Comparison of ENCODE assay signal across 14 cellular contexts in the genomic region with DNA sequence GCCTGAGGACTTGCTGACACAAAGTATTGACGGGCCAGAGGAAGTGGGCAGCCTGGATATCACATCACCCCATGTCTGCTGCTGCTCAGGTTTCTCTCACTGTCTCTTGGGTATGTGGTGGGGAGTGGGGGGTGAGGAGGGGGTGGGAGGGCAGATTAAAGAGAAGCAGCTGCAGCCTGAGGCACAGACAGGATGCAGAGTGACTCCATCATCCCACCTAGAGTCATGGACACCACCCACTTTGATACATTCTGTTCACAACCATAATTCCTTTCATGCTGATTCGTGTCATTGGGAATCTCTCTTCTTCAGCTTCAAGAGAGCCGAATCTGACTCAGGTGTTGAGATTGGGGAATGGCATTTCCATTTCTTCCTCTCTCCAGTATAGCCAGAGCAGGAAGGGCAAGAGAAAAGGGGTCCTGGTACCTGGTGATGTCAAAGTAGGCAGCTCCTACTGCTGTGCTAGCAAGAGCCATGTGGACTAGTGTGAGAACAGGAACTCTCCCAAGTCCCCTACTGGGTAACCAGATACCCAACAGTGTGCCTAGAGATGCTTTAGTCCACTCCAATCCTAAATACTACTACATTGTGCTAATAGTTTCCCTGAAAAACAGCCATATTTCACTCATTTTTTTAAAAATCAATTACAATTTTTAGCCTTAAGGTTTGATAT. TPM values are rescaled to one million over a fixed set of nuclear protein-coding genes. Genes with fewer than 3 reads are reported as not detected.
DNase-seq lines count a peak whose midpoint lies in the region; ATAC-seq and TF ChIP-seq lines count a peak whose summit lies in the region.
"Had no signal": no experiment of that assay in that cellular context is flagged by ENCODE, and none has a peak within 500 bp of the region (broad histone marks: within the 10 kb centered on the region; RNA-seq: fewer than 3 reads in every experiment).

No MANE protein-coding gene starts in this region.

- H3K27me3 Mint-ChIP-seq in CD8-positive, alpha-beta T cell (ENCODE audit: low read depth), result no peaks in the 10 kb centered on the region
- no peaks in the 10 kb centered on the region for H3K27me3 Mint-ChIP-seq in naive thymus-derived CD8-positive, alpha-beta T cell

- H3K9me3 ChIP-seq in CD8-positive, alpha-beta T cell (ENCODE audit: low read length), result no peaks in the 10 kb centered on the region
- H3K9me3 ChIP-seq: BLaER1, left lung had no signal

- H3K9me3 Mint-ChIP-seq in CD8-positive, alpha-beta T cell, result no peaks in the 10 kb centered on the region
- no peaks in the 10 kb centered on the region for H3K9me3 Mint-ChIP-seq in naive thymus-derived CD8-positive, alpha-beta T cell

- H3K36me3 ChIP-seq in CD8-positive, alpha-beta T cell (ENCODE audit: insufficient read depth, low read length), result no peaks in the 10 kb centered on the region
- H3K36me3 ChIP-seq: BLaER1 had no signal

- no peak overlapping the region for H3K4me3 Mint-ChIP-seq in CD8-positive, alpha-beta T cell
- no peak overlapping the region for H3K4me3 Mint-ChIP-seq in naive thymus-derived CD8-positive, alpha-beta T cell

- H3K4me3 ChIP-seq in CD8-positive, alpha-beta T cell (ENCODE audit: low read depth, low read length), result no peak overlapping the region
- H3K4me3 ChIP-seq: BLaER1, left lung had no signal

- H3K36me3 Mint-ChIP-seq in CD8-positive, alpha-beta T cell, result no peaks in the 10 kb centered on the region
- H3K36me3 Mint-ChIP-seq in naive thymus-derived CD8-positive, alpha-beta T cell, result peaks cover 0 to 9% (median 0%) of the 10 kb centered on the region in 3 donors

- intact Hi-C loops in CD8-positive, alpha-beta T cell (cut with DNase I, micrococcal nuclease), result loop anchor here in 1 of 2 experiments (2.0 kb wide), 1 partner anchor 15 kb away; no protein-coding TSS in a partner anchor

- ATAC-seq in CD8-positive, alpha-beta T cell, result no peak
- no peak for ATAC-seq in naive thymus-derived CD8-positive, alpha-beta T cell
- ATAC-seq in HG03175 (IDR thresholded peaks at IDR 0.05; ENCODE audit: unreplicated experiment) (no peak), HG02588 (IDR thresholded peaks at IDR 0.05; ENCODE audit: unreplicated experiment) (no peak), GM21423 (IDR thresholded peaks at IDR 0.05; ENCODE audit: unreplicated experiment) (no peak)

- H3K4me1 ChIP-seq in CD8-positive, alpha-beta T cell (ENCODE audit: insufficient read depth, low read length), result peaks cover 30% of the 10 kb centered on the region
- H3K4me1 ChIP-seq: parathyroid adenoma had no signal

- no peaks in the 10 kb centered on the region for H3K27me3 ChIP-seq in CD8-positive, alpha-beta T cell (ENCODE audit: insufficient read depth, low read length)
- H3K27me3 ChIP-seq: BLaER1, left lung had no signal

- no peak overlapping the region for H3K27ac ChIP-seq in CD8-positive, alpha-beta T cell (ENCODE audit: low read depth, low read length)
- H3K27ac ChIP-seq in angular gyrus (ENCODE audit: low read depth, low read length), result peak overlapping the region; percentile 47
- H3K27ac ChIP-seq: BLaER1, left lung, parathyroid adenoma had no signal

- POLR2A ChIA-PET in CD8-positive, alpha-beta T cell (lab: Charles Lee), result interaction anchor here (0.7 kb wide), 1 partner anchor 86 kb away, joined by 6 read pairs; no protein-coding TSS in a partner anchor
- POLR2A ChIA-PET in naive thymus-derived CD8-positive, alpha-beta T cell (lab: Charles Lee), result interaction anchor here (1.1 to 1.2 kb wide), 2 partner anchors 22 to 332 kb away, joined by 3 to 4 read pairs; partner anchors contain the start of gene GRAMD2B

- H3K4me1 Mint-ChIP-seq in CD8-positive, alpha-beta T cell (ENCODE audit: low read depth), result peaks cover 62% of the 10 kb centered on the region
- H3K4me1 Mint-ChIP-seq in naive thymus-derived CD8-positive, alpha-beta T cell, result peaks cover 22 to 56% (median 55%) of the 10 kb centered on the region in 4 donors

- DNase-seq in CD8-positive, alpha-beta T cell, result no peak
- DNase-seq in LHCN-M2 (ENCODE audit: low read depth) (peak; percentile 80), DMS 273 (lab: John Stamatoyannopoulos, UW; ENCODE audit: unreplicated experiment) (no peak)
- DNase-seq in naive thymus-derived CD8-positive, alpha-beta T cell, result no peak
- DNase-seq: caudate nucleus, left lung, MM.1S, NCI-H748 treated with DMSO at 0.1 percent for 48 hours had no signal

- CTCF ChIA-PET in CD8-positive, alpha-beta T cell (lab: Charles Lee), result no interaction called here

- no peak for TF ChIP-seq CTCF in CD8-positive, alpha-beta T cell (IDR thresholded peaks at IDR 0.05)

- H3K27ac Mint-ChIP-seq in CD8-positive, alpha-beta T cell, result peak overlapping the region; percentile 49
- H3K27ac Mint-ChIP-seq in naive thymus-derived CD8-positive, alpha-beta T cell, result peak overlapping the region in 8 of 10 donors; percentile 2 to 83 (median 61)

RNA-seq across cellular contexts. Expression of gene GRAMD2B, which starts 22.4 kb away (rescaled TPM):
- 10 to 100 TPM in 1 of 2 experiments, 1 to 10 TPM in 1; 8.2 to 10.4 TPM for total RNA-seq in CD8-positive, alpha-beta T cell
- total RNA-seq in LHCN-M2 (2014; rRNA removed), result 16.3 and 23.1 TPM in 2 replicates
- 53.8 TPM for polyA plus RNA-seq in LHCN-M2 (2012)
- total RNA-seq in naive thymus-derived CD8-positive, alpha-beta T cell, result 1 to 10 TPM; 5.0 to 6.6 TPM
- polyA plus RNA-seq in naive thymus-derived CD8-positive, alpha-beta T cell, result 1 to 10 TPM; 5.3 to 7.1 (median 6.0) TPM
